In genomic region chr6:61947311-61947970, GRCh38 we compare ENCODE assay signal across 27 cellular contexts.
"Had no signal": no experiment of that assay in that cellular context is flagged by ENCODE, and none has a peak within 500 bp of the region (broad histone marks: within the 10 kb centered on the region; RNA-seq: fewer than 3 reads in every experiment).

No MANE protein-coding gene starts in this region.

- H3K27me3 ChIP-seq: colonic mucosa, esophagus squamous epithelium, gastrocnemius medialis, heart right ventricle, left lung had no signal

- ATAC-seq: effector memory CD8-positive, alpha-beta T cell; esophagus mucosa; gastrocnemius medialis; heart right ventricle; left cardiac atrium; left lung; left ventricle myocardium superior; lower lobe of right lung; mucosa of descending colon had no signal

- H3K9me3 Mint-ChIP-seq: endodermal cell had no signal

- H3K27ac ChIP-seq: colonic mucosa, epithelial cell of prostate, esophagus squamous epithelium, gastrocnemius medialis, heart right ventricle, left lung, lower lobe of right lung had no signal

- H3K4me1 ChIP-seq: colonic mucosa, esophagus squamous epithelium, gastrocnemius medialis, heart right ventricle, left lung, lower lobe of right lung had no signal

- H3K4me3 Mint-ChIP-seq: dendritic cell treated with granulocyte-macrophage colony-stimulating factor and Interleukin-4, amounts not matched to agents 40 ng/mL and 50 ng/mL, for 4 days; effector memory CD8-positive, alpha-beta T cell; endodermal cell; mesothelial cell of epicardium had no signal

- FAIRE-seq: endometrium, islet of Langerhans, keratinocyte had no signal

- H3K4me3 ChIP-seq: colonic mucosa, esophagus squamous epithelium, gastrocnemius medialis, heart right ventricle, left lung, lower lobe of right lung, mucosa of descending colon had no signal

- H3K27me3 Mint-ChIP-seq: dendritic cell treated with granulocyte-macrophage colony-stimulating factor and Interleukin-4, amounts not matched to agents 40 ng/mL and 50 ng/mL, for 4 days; effector memory CD8-positive, alpha-beta T cell had no signal

- H3K4me1 Mint-ChIP-seq: endodermal cell had no signal

- H3K9me3 ChIP-seq: colonic mucosa, esophagus squamous epithelium, gastrocnemius medialis, lower lobe of right lung, mucosa of descending colon had no signal

- H3K36me3 Mint-ChIP-seq: mesothelial cell of epicardium had no signal

- DNase-seq: colonic mucosa; cortex of kidney; effector CD8-positive, alpha-beta T cell; effector memory CD8-positive, alpha-beta T cell; endodermal cell; erythroblast; esophagus squamous epithelium; foreskin fibroblast; foreskin melanocyte; gastrocnemius medialis; glutamatergic neuron; head of caudate nucleus; heart right ventricle; hippocampal formation; left cardiac atrium; left lung; left ventricle myocardium superior; lower lobe of right lung; mesenchymal stem cell; mucosa of descending colon had no signal

- H3K27ac Mint-ChIP-seq: dendritic cell treated with granulocyte-macrophage colony-stimulating factor and Interleukin-4, amounts not matched to agents 40 ng/mL and 50 ng/mL, for 4 days; effector memory CD8-positive, alpha-beta T cell; endodermal cell; mesothelial cell of epicardium had no signal

- H3K36me3 ChIP-seq: colonic mucosa, esophagus squamous epithelium, gastrocnemius medialis, heart right ventricle, left lung, lower lobe of right lung had no signal
